27 cellular contexts compared by ENCODE assay signal in genomic region chr12:85504624-85505023, GRCh38.
"Had no signal": no experiment of that assay in that cellular context is flagged by ENCODE, and none has a peak within 500 bp of the region (broad histone marks: within the 10 kb centered on the region; RNA-seq: fewer than 3 reads in every experiment).

No MANE protein-coding gene starts in this region.

- H3K4me3 ChIP-seq: colonic mucosa, coronary artery, dorsolateral prefrontal cortex, esophagus muscularis mucosa, esophagus squamous epithelium, gastrocnemius medialis, gastroesophageal sphincter, heart left ventricle, heart right ventricle had no signal

- H3K36me3 ChIP-seq: colonic mucosa, esophagus muscularis mucosa, esophagus squamous epithelium, gastrocnemius medialis, gastroesophageal sphincter, heart left ventricle, heart right ventricle had no signal

- H3K4me1 ChIP-seq: colonic mucosa, esophagus muscularis mucosa, esophagus squamous epithelium, foreskin keratinocyte, gastrocnemius medialis, gastroesophageal sphincter, heart left ventricle, heart right ventricle had no signal

- H3K27me3 ChIP-seq: colonic mucosa, dorsolateral prefrontal cortex, esophagus muscularis mucosa, esophagus squamous epithelium, foreskin keratinocyte, gastrocnemius medialis, gastroesophageal sphincter, heart left ventricle, heart right ventricle had no signal

- H3K9me3 ChIP-seq: colonic mucosa, esophagus muscularis mucosa, esophagus squamous epithelium, gastrocnemius medialis, gastroesophageal sphincter, heart left ventricle, heart right ventricle had no signal

- FAIRE-seq: colon, endometrium, frontal cortex had no signal

- ATAC-seq: effector memory CD8-positive, alpha-beta T cell; esophagus mucosa; foreskin keratinocyte; gastrocnemius medialis; gastroesophageal sphincter; heart left ventricle; heart right ventricle had no signal

- DNase-seq: colonic mucosa; cortex of kidney; dermis blood vessel endothelial cell; dorsolateral prefrontal cortex; effector CD4-positive, alpha-beta T cell; effector CD8-positive, alpha-beta T cell; effector memory CD4-positive, alpha-beta T cell; effector memory CD8-positive, alpha-beta T cell; endodermal cell; erythroblast; esophagus squamous epithelium; foreskin fibroblast; foreskin keratinocyte; foreskin melanocyte; gastrocnemius medialis; glutamatergic neuron; head of caudate nucleus; heart left ventricle; heart right ventricle had no signal

- H3K27ac ChIP-seq: colonic mucosa, coronary artery, dorsolateral prefrontal cortex, epithelial cell of prostate, esophagus muscularis mucosa, esophagus squamous epithelium, foreskin keratinocyte, gastrocnemius medialis, gastroesophageal sphincter, heart left ventricle, heart right ventricle had no signal
